9 cellular contexts compared by ENCODE assay signal in the genomic region with DNA sequence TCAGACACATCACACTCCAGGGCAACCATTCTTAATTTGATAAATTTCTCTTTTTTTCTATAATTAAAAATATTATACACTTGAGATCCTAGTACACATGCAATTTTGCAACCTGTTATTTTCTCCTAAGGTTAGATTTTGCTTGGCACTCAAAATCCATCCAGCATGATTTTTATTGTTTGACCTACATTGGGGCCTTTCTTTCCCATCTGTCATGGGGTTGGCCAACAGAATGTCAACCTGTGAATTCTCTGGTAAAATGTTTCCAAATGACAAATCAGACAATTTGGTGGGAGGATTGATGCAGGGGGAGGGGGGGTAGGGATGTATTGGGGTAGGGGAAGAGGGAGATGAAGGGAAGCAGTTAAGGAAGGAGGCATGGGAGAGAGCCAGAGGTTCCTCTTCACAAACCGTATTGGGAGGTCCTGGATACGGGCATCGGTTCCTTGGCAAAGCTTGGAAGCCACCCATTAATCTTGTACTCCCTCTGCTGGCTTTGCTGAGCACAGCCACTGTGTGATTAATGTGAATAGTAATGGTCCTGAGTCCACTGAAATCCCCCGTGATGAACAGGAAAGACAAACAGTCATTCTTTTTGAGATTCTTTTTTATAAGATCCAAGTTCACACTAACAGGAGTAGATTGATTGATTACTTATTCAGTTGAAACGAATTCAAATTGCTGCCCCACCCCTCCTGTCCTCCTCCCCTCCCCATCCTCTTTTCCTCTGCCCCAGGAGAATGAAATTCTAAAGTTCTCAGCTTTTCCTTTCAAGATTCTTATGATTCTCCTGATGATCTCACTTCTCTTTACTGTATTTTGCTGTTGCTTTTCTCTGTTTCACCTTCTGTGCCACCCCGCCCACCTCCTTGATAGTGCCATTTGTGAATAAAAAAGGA.
DNase-seq lines count a peak whose midpoint lies in the region; ATAC-seq, FAIRE-seq and TF ChIP-seq lines count a peak whose summit lies in the region.
"Had no signal": no experiment of that assay in that cellular context is flagged by ENCODE, and none has a peak within 500 bp of the region (broad histone marks: within the 10 kb centered on the region; RNA-seq: fewer than 3 reads in every experiment).

No MANE protein-coding gene starts in this region.

- H2BK120ac ChIP-seq in trophoblast cell (ENCODE audit: insufficient read depth, low read length, poor library complexity) = no peak overlapping the region

- H3K9me3 ChIP-seq in trophoblast cell (ENCODE audit: insufficient read depth, low read depth, low read length) = no peaks in the 10 kb centered on the region

- H3K27ac ChIP-seq in VCaP (no peak overlapping the region), trophoblast cell (ENCODE audit: low read depth, low read length) (no peak overlapping the region)

- peak; percentile 91 for TF ChIP-seq CTCF in VCaP (conservative IDR thresholded peaks at IDR 0.05)

- no peaks in the 10 kb centered on the region for H3K27me3 ChIP-seq in trophoblast cell (ENCODE audit: insufficient read depth, low read length)

- ATAC-seq in GM19351 (IDR thresholded peaks at IDR 0.05; ENCODE audit: unreplicated experiment) = peak; percentile 65
- ATAC-seq in HG03280 (IDR thresholded peaks at IDR 0.05; ENCODE audit: unreplicated experiment) = no peak

- H4K8ac ChIP-seq in trophoblast cell (ENCODE audit: low read depth, low read length) = no peak overlapping the region

- no peak overlapping the region for H3K4me2 ChIP-seq in trophoblast cell (ENCODE audit: low read length)

- no peak overlapping the region for H2BK12ac ChIP-seq in trophoblast cell (ENCODE audit: low read length)

- H3K36me3 ChIP-seq in trophoblast cell (ENCODE audit: control insufficient read depth in 1 of 2, insufficient read depth in 2 of 2, low read length in 2 of 2) = no peaks in the 10 kb centered on the region

- H2AK5ac ChIP-seq in trophoblast cell (ENCODE audit: low read length) = no peak overlapping the region

- H3K4ac ChIP-seq in trophoblast cell (ENCODE audit: low read depth, low read length) = no peak overlapping the region

- H3K9ac ChIP-seq in trophoblast cell (ENCODE audit: low read length) = no peak overlapping the region

- no peaks in the 10 kb centered on the region for H3K79me2 ChIP-seq in trophoblast cell (ENCODE audit: control insufficient read depth, insufficient read depth, low read length, poor library complexity)

- H3K14ac ChIP-seq in trophoblast cell (ENCODE audit: low read length) = no peak overlapping the region

- no peak for FAIRE-seq in frontal cortex (lab: Jason Lieb, UNC)

- no peak overlapping the region for H3K18ac ChIP-seq in trophoblast cell (ENCODE audit: low read length)

- no peak overlapping the region for H3K23ac ChIP-seq in trophoblast cell (ENCODE audit: low read length)

- H4K12ac ChIP-seq in trophoblast cell (ENCODE audit: low read depth, low read length) = no peak overlapping the region

- no peak overlapping the region for H2BK5ac ChIP-seq in trophoblast cell (ENCODE audit: low read depth, low read length, poor library complexity)

- peaks cover 1% of the 10 kb centered on the region for H3K79me1 ChIP-seq in trophoblast cell (ENCODE audit: low read length)

- H4K91ac ChIP-seq in trophoblast cell (ENCODE audit: low read depth, low read length) = no peak overlapping the region

- peak; percentile 51 for DNase-seq in COLO829 (ENCODE audit: low spot score)
- DNase-seq in NCI-H146 treated with DMSO at 0.1 percent for 48 hours (lab: John Stamatoyannopoulos, UW; ENCODE audit: unreplicated experiment) = peak; percentile 12
- DNase-seq in frontal cortex (ENCODE audit: low spot score in 2 of 2) = peak; percentile 22 to 36
- DNase-seq in trophoblast cell = peak; percentile 36 to 81
- DNase-seq in stimulated activated CD4-positive, alpha-beta T cell treated with anti-CD3 and anti-CD28 coated beads, Interleukin-12 subunit alpha, Interleukin-12 subunit beta, amount 100 ng/mL, for 4 hours = no peak
- DNase-seq: naive B cell had no signal

- H2AFZ ChIP-seq in trophoblast cell (ENCODE audit: insufficient read depth, low read length, poor library complexity) = no peak overlapping the region

- H3K4me1 ChIP-seq in trophoblast cell (ENCODE audit: control insufficient read depth in 1 of 2, insufficient read depth in 2 of 2, low read length in 2 of 2) = peaks cover 1 to 2% of the 10 kb centered on the region in 2 experiments

- WGBS in trophoblast cell (ENCODE audit: extremely low coverage, insufficient coverage, insufficient read length) = no CpG with 5 or more reads among the region's 6 CpGs

- H3K4me3 ChIP-seq in trophoblast cell (ENCODE audit: low read depth, low read length) = no peak overlapping the region
